ENCODE assay signal across 1 cellular context in genomic region chr6:44054635-44055559, GRCh38.
TF ChIP-seq lines count a peak whose summit lies in the region.

No MANE protein-coding gene starts in this region.

TF ChIP-seq in A549, 52 proteins besides CTCF, POLR2A, EP300 and RAD21 (continued from another document):
- TF ChIP-seq, protein P1, sequence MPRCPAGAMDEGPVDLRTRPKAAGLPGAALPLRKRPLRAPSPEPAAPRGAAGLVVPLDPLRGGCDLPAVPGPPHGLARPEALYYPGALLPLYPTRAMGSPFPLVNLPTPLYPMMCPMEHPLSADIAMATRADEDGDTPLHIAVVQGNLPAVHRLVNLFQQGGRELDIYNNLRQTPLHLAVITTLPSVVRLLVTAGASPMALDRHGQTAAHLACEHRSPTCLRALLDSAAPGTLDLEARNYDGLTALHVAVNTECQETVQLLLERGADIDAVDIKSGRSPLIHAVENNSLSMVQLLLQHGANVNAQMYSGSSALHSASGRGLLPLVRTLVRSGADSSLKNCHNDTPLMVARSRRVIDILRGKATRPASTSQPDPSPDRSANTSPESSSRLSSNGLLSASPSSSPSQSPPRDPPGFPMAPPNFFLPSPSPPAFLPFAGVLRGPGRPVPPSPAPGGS (IDR thresholded peaks at IDR 0.05): no peak
- TF ChIP-seq EHF (CRISPR knock-in tag; IDR thresholded peaks at IDR 0.05): no peak
- TF ChIP-seq ZC3H11A (IDR thresholded peaks at IDR 0.05): no peak
- no peak for TF ChIP-seq MYC (IDR thresholded peaks at IDR 0.05; ENCODE audit: borderline replicate concordance, low read length)
- TF ChIP-seq FOXS1 (CRISPR knock-in tag; IDR thresholded peaks at IDR 0.05): no peak
